8 cellular contexts compared by ENCODE assay signal in genomic region chr2:24421668-24422067, GRCh38.
A peak's percentile ranks its signal among the peaks of the same experiment; 100 is the strongest.
DNase-seq lines count a peak whose midpoint lies in the region; TF ChIP-seq lines count a peak whose summit lies in the region.

No MANE protein-coding gene starts in this region.

- in situ Hi-C loops in ACHN (cut with HindIII; ENCODE audit: low pct_ligation_motif_present, low pct_unique_long_range_greater_than_20kb, low sequenced_read_pairs), result loop anchor here (25.0 kb wide), 1 partner anchor 391 kb away; no protein-coding TSS in a partner anchor
- in situ Hi-C loops in GM13977 (cut with MboI; ENCODE audit: low pct_unique_long_range_greater_than_20kb, low sequenced_read_pairs, unreplicated experiment), result loop anchor here (25.0 kb wide), 1 partner anchor 716 kb away; no protein-coding TSS in a partner anchor

- H3K36me3 ChIP-seq in NT2/D1 (ENCODE audit: insufficient read depth, insufficient read length, low read length) (no peaks in the 10 kb centered on the region), neutrophil (no peaks in the 10 kb centered on the region), tibial nerve (no peaks in the 10 kb centered on the region)

- no peak for TF ChIP-seq POLR2A in tibial nerve (IDR thresholded peaks at IDR 0.05)

- DNase-seq in ACHN, result peak; percentile 71
- DNase-seq in GM13977 (ENCODE audit: low spot score), result peak; percentile 43
- peak; percentile 66 for DNase-seq in NT2/D1 (ENCODE audit: low read depth, low spot score)
- DNase-seq in activated T-cell treated with anti-CD3 and anti-CD28 coated beads, Interleukin-2, amount 50 U/mL, for 1 hour, result peak; percentile 45
- peak; percentile 72 for DNase-seq in fibroblast of pulmonary artery (ENCODE audit: low read depth)
- peak; percentile 53 to 93 for DNase-seq in tibial nerve (ENCODE audit: low spot score in 2 of 2)
- no peak for DNase-seq in epidermal melanocyte (ENCODE audit: insufficient read length, low spot score)

- H3K9me3 ChIP-seq in NT2/D1 (ENCODE audit: insufficient read depth, low read length) (no peaks in the 10 kb centered on the region), neutrophil (no peaks in the 10 kb centered on the region), tibial nerve (peaks cover 0 to 9% (median 0%) of the 10 kb centered on the region in 4 donors)

- H3K4me1 ChIP-seq in NT2/D1 (ENCODE audit: insufficient read depth, insufficient read length) (no peaks in the 10 kb centered on the region), neutrophil (ENCODE audit: control insufficient read depth in 1 of 2, insufficient read depth in 1 of 2, low read depth in 1 of 2, low read length in 1 of 2) (no peaks in the 10 kb centered on the region), tibial nerve (peaks cover 0 to under 1% (median 0%) of the 10 kb centered on the region in 4 donors)

- H3K27ac ChIP-seq in neutrophil (no peak overlapping the region), tibial nerve (no peak overlapping the region)

- H3K4me3 ChIP-seq in NT2/D1 (ENCODE audit: insufficient read length, low read depth), result no peak overlapping the region
- no peak overlapping the region for H3K4me3 ChIP-seq in fibroblast of pulmonary artery (replicated peaks; ENCODE audit: low read depth, low read length)
- no peak overlapping the region for H3K4me3 ChIP-seq in neutrophil (ENCODE audit: low read depth in 1 of 2, low read length in 1 of 2)
- no peak overlapping the region for H3K4me3 ChIP-seq in tibial nerve

- WGBS in tibial nerve, 2 donors, result 22% methylated on average over 4 of the region's 4 CpGs

- peak; percentile 64 for TF ChIP-seq CTCF in GM13977 (IDR thresholded peaks at IDR 0.05; ENCODE audit: extremely low read depth, insufficient read depth, missing control alignments)
- TF ChIP-seq CTCF in fibroblast of pulmonary artery (IDR thresholded peaks at IDR 0.05; ENCODE audit: low read length, missing control alignments), result peak; percentile 66
- peak; percentile 46 for TF ChIP-seq CTCF in neutrophil (IDR thresholded peaks at IDR 0.05)
- peak; percentile 23 to 57 (median 52) for TF ChIP-seq CTCF in tibial nerve (IDR thresholded peaks at IDR 0.05)

- no peaks in the 10 kb centered on the region for H3K27me3 ChIP-seq in NT2/D1 (ENCODE audit: insufficient read depth, insufficient read length)
- no peaks in the 10 kb centered on the region for H3K27me3 ChIP-seq in neutrophil
- no peaks in the 10 kb centered on the region for H3K27me3 ChIP-seq in tibial nerve

- no peak for TF ChIP-seq EP300 in tibial nerve (IDR thresholded peaks at IDR 0.05)

- no peak overlapping the region for H3K9ac ChIP-seq in NT2/D1 (ENCODE audit: insufficient read length, low read depth)
